Comparison of ENCODE assay signal across 8 cellular contexts in the genomic region with DNA sequence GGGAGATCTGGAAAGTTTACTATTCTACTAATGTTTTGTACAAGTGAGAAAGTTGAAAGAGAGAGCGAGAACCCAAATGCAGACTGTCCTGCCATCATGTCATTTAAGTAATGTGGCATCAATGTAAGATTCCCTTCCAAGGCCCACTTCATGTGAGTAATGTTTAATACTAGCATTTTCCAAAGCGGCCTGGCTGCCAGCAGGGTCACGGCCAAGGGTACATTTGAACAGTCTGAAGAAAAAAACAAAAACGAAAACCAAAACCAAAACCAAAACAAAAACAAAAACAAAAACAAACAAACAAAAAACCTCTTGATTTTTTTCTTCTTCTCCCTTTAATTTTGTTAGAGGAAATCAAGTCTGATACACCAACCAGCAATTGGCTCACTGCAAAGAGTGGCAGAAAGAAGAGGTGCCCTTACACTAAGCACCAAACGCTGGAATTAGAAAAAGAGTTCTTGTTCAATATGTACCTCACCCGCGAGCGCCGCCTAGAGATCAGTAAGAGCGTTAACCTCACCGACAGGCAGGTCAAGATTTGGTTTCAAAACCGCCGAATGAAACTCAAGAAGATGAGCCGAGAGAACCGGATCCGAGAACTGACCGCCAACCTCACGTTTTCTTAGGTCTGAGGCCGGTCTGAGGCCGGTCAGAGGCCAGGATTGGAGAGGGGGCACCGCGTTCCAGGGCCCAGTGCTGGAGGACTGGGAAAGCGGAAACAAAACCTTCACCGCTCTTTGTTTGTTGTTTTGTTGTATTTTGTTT. TPM values are rescaled to one million over a fixed set of nuclear protein-coding genes. Genes with fewer than 3 reads are reported as not detected.
DNase-seq lines count a peak whose midpoint lies in the region; ATAC-seq, FAIRE-seq and TF ChIP-seq lines count a peak whose summit lies in the region.

No MANE protein-coding gene starts in this region.

- CTCF ChIA-PET in A549 (lab: Yijun Ruan, JAX): interaction anchor here (0.8 to 3.6 kb wide), 4 partner anchors 8 to 696 kb away, joined by 3 to 22 read pairs (median 6); no protein-coding TSS in a partner anchor

- in situ Hi-C loops in G401 (cut with HindIII; ENCODE audit: low sequenced_read_pairs): no loop called here

- TF ChIP-seq EP300 in A549 (IDR thresholded peaks at IDR 0.05): no peak

- H3K4me3 ChIP-seq in A549 (peak overlapping the region; percentile 30; the same call in 2 of the 3 replicates), esophagus (ENCODE audit: low read depth in 1 of 2, low read length in 2 of 2) (peak overlapping the region; percentile 18 to 20)

- H3K27me3 ChIP-seq in esophagus (ENCODE audit: control insufficient read depth in 1 of 2, insufficient read depth in 2 of 2, low read length in 2 of 2): peaks cover 19 to 76% of the 10 kb centered on the region in 2 donors

- peak; percentile 75 for TF ChIP-seq CTCF in A549 (IDR thresholded peaks at IDR 0.05)
- peak; percentile 34 for TF ChIP-seq CTCF in GM10266 (IDR thresholded peaks at IDR 0.05; ENCODE audit: control insufficient read depth, insufficient read depth, low read depth, missing control alignments)

- peak overlapping the region; percentile 83 for H3K4me2 ChIP-seq in A549

- FAIRE-seq in A549 (lab: Jason Lieb, UNC): no peak

- H3K9me3 ChIP-seq in A549 (no peaks in the 10 kb centered on the region), esophagus (ENCODE audit: control insufficient read depth in 2 of 2, insufficient read depth in 1 of 2, low read depth in 1 of 2, low read length in 1 of 2) (peaks cover 7 to 13% of the 10 kb centered on the region in 2 donors)

- TF ChIP-seq POLR2A in A549 (IDR thresholded peaks at IDR 0.05; ENCODE audit: low read length): no peak

- DNase-seq in A549 (ENCODE audit: low read depth in 1 of 2, low spot score in 1 of 2): peak; percentile 63 to 79
- DNase-seq in GM10266 (ENCODE audit: extremely low spot score): peak; percentile 67
- DNase-seq in NOMO-1 treated with dmso at 0.1 percent for 144 hours (lab: John Stamatoyannopoulos, UW; ENCODE audit: unreplicated experiment): peak; percentile 22
- DNase-seq in NCI-H2081 (lab: John Stamatoyannopoulos, UW): no peak
- no peak for DNase-seq in G401 (ENCODE audit: low spot score)

- ATAC-seq in A549 (peak; percentile 31 to 46; a peak in 3 of 6 replicates), GM21717 (IDR thresholded peaks at IDR 0.05; ENCODE audit: unreplicated experiment) (no peak), HG03025 (IDR thresholded peaks at IDR 0.05; ENCODE audit: low FRiP score, unreplicated experiment) (no peak)

- H3K27ac ChIP-seq in A549 (peak overlapping the region in 1 of 2 experiments; percentile 30; a peak in 1 of 6 replicates), esophagus (ENCODE audit: low read depth in 2 of 2, low read length in 1 of 2) (no peak overlapping the region)

- POLR2A ChIA-PET in A549 (lab: Yijun Ruan, JAX): no interaction called here

- H3K4me1 ChIP-seq in A549 (0 out of 3 replicates have a peak, but pooled peaks cover 3% of the 10 kb centered on the region), esophagus (ENCODE audit: control insufficient read depth in 2 of 2, insufficient read depth in 2 of 2, low read length in 1 of 2) (peaks cover 0 to 6% of the 10 kb centered on the region in 2 donors)

- 22% methylated on average over 24 of the region's 24 CpGs for WGBS in A549 (ENCODE audit: missing lambda C conversion rate)
- 12 to 16% methylated on average over 24 of the region's 24 CpGs for WGBS in esophagus, 2 donors

- peak; percentile 22; a peak in 1 of 5 replicates for TF ChIP-seq RAD21 in A549 (conservative IDR thresholded peaks at IDR 0.05 in 1 of 2, IDR thresholded peaks at IDR 0.05 in 1 of 2)

- no peaks in the 10 kb centered on the region for H3K36me3 ChIP-seq in esophagus (ENCODE audit: control insufficient read depth in 2 of 2, insufficient read depth in 2 of 2, low read length in 1 of 2)

TF ChIP-seq in A549, 52 proteins besides CTCF, POLR2A, EP300 and RAD21:
- TF ChIP-seq, protein P1, sequence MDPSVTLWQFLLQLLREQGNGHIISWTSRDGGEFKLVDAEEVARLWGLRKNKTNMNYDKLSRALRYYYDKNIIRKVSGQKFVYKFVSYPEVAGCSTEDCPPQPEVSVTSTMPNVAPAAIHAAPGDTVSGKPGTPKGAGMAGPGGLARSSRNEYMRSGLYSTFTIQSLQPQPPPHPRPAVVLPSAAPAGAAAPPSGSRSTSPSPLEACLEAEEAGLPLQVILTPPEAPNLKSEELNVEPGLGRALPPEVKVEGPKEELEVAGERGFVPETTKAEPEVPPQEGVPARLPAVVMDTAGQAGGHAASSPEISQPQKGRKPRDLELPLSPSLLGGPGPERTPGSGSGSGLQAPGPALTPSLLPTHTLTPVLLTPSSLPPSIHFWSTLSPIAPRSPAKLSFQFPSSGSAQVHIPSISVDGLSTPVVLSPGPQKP (IDR thresholded peaks at IDR 0.05; ENCODE audit: low read depth, low read length): no peak
- TF ChIP-seq TFCP2L1 (CRISPR knock-in tag; IDR thresholded peaks at IDR 0.05): no peak
- TF ChIP-seq, protein P2, sequence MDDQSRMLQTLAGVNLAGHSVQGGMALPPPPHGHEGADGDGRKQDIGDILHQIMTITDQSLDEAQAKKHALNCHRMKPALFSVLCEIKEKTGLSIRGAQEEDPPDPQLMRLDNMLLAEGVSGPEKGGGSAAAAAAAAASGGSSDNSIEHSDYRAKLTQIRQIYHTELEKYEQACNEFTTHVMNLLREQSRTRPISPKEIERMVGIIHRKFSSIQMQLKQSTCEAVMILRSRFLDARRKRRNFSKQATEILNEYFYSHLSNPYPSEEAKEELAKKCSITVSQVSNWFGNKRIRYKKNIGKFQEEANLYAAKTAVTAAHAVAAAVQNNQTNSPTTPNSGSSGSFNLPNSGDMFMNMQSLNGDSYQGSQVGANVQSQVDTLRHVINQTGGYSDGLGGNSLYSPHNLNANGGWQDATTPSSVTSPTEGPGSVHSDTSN (IDR thresholded peaks at IDR 0.05): no peak
- TF ChIP-seq RCOR1 (IDR thresholded peaks at IDR 0.05; ENCODE audit: low read depth, low read length): no peak
- 0 out of 3 replicates have a peak, but pooled peaks have one; percentile 20 for TF ChIP-seq SMC3 (IDR thresholded peaks at IDR 0.05)
- TF ChIP-seq FOXS1 (CRISPR knock-in tag; IDR thresholded peaks at IDR 0.05): no peak

RNA-seq across cellular contexts. Expression of a gene that starts 2.2 kb away (rescaled TPM):
- polyA plus RNA-seq in A549 (2011; rRNA removed) (4.6 and 4.8 TPM in 2 replicates), A549 (2017; fragmentation: RNase III; extraction: RNeasy Plus Mini Kit Qiagen cat#74134 plus additional on column Dnase treatment) (3.7 to 5.4 TPM (median 4.3 TPM) in 3 replicates), esophagus (under 1 TPM; 0.18 to 0.31 TPM)
- polyA plus RNA-seq in A549 (2012; cell fraction: cytosol; rRNA removed): 1.8 and 2.3 TPM in 2 replicates
- polyA plus RNA-seq in A549 (2012; cell fraction: nucleus; rRNA removed): 3.6 and 6.3 TPM in 2 replicates
- 1.2 and 1.9 TPM in 2 replicates for polyA minus RNA-seq in A549 (2011; rRNA and poly(A)+ RNA removed)
- not detected in 2 replicates for total RNA-seq in G401 (2014; rRNA removed; shearing (Covaris generic))

RNA-seq across cellular contexts. Expression of a gene that starts 3.7 kb away (rescaled TPM):
- polyA plus RNA-seq in A549 (2011; rRNA removed): 0.34 and 0.45 TPM in 2 replicates
- polyA plus RNA-seq in A549 (2012; cell fraction: cytosol; rRNA removed): 0.30 and 0.47 TPM in 2 replicates
- 8.3 and 8.7 TPM in 2 replicates for polyA plus RNA-seq in A549 (2012; cell fraction: nucleus; rRNA removed)
- polyA plus RNA-seq in A549 (2017; fragmentation: RNase III; extraction: RNeasy Plus Mini Kit Qiagen cat#74134 plus additional on column Dnase treatment): 0.94 to 1.7 TPM (median 1.0 TPM) in 3 replicates
- polyA minus RNA-seq in A549 (2011; rRNA and poly(A)+ RNA removed): not detected in 2 replicates
- 1 to 10 TPM in 1 of 2 donors, under 1 TPM in 1; 0.99 to 2.4 TPM for polyA plus RNA-seq in esophagus
- 6.6 and 10.6 TPM in 2 replicates for total RNA-seq in G401 (2014; rRNA removed; shearing (Covaris generic))

RNA-seq across cellular contexts. Expression of a gene that starts 10.7 kb away (rescaled TPM):
- polyA plus RNA-seq in A549 (2011; rRNA removed) (6.4 and 8.5 TPM in 2 replicates), A549 (2017; fragmentation: RNase III; extraction: RNeasy Plus Mini Kit Qiagen cat#74134 plus additional on column Dnase treatment) (3.5 to 3.9 TPM (median 3.8 TPM) in 3 replicates), esophagus (1 to 10 TPM; 1.0 to 1.3 TPM)
- polyA plus RNA-seq in A549 (2012; cell fraction: cytosol; rRNA removed): 2.3 and 3.0 TPM in 2 replicates
- 1.7 and 1.8 TPM in 2 replicates for polyA plus RNA-seq in A549 (2012; cell fraction: nucleus; rRNA removed)
- polyA minus RNA-seq in A549 (2011; rRNA and poly(A)+ RNA removed): 0.97 and 2.5 TPM in 2 replicates
- 4.1 and 4.2 TPM in 2 replicates for total RNA-seq in G401 (2014; rRNA removed; shearing (Covaris generic))

RNA-seq across cellular contexts. Expression of a gene that starts 11.7 kb away (rescaled TPM):
- polyA plus RNA-seq in A549 (2011; rRNA removed) (2.6 and 2.9 TPM in 2 replicates), A549 (2017; fragmentation: RNase III; extraction: RNeasy Plus Mini Kit Qiagen cat#74134 plus additional on column Dnase treatment) (3.7 to 4.9 TPM (median 4.8 TPM) in 3 replicates), esophagus (under 1 TPM in 1 of 2 donors, not detected in 1; 0.08 TPM)
- polyA plus RNA-seq in A549 (2012; cell fraction: cytosol; rRNA removed): 3.0 and 3.9 TPM in 2 replicates
- polyA plus RNA-seq in A549 (2012; cell fraction: nucleus; rRNA removed): 3.3 and 3.5 TPM in 2 replicates
- polyA minus RNA-seq in A549 (2011; rRNA and poly(A)+ RNA removed): 0.92 and 1.0 TPM in 2 replicates
- not detected in 2 replicates for total RNA-seq in G401 (2014; rRNA removed; shearing (Covaris generic))

RNA-seq across cellular contexts. Expression of a gene that starts 19.2 kb away (rescaled TPM):
- polyA plus RNA-seq in A549 (2011; rRNA removed) (not detected in 2 replicates), A549 (2017; fragmentation: RNase III; extraction: RNeasy Plus Mini Kit Qiagen cat#74134 plus additional on column Dnase treatment) (not detected in 3 replicates), esophagus (not detected)
- not detected in 2 replicates for polyA plus RNA-seq in A549 (2012; cell fraction: cytosol; rRNA removed)
- not detected in 2 replicates for polyA plus RNA-seq in A549 (2012; cell fraction: nucleus; rRNA removed)
- polyA minus RNA-seq in A549 (2011; rRNA and poly(A)+ RNA removed): not detected in 2 replicates
- total RNA-seq in G401 (2014; rRNA removed; shearing (Covaris generic)): not detected in 2 replicates

Comparison
In these comparisons a context has a peak if more than half of its experiments do, and no peak if none do; other contexts are left out.
1. ATAC-seq: peak in A549 (2 of 2); none in GM21717 (single experiment) and HG03025 (single experiment).
2. DNase-seq: peak in A549 (2 of 2), GM10266 (single experiment) and NOMO-1 treated with dmso at 0.1 percent for 144 hours (single experiment); none in NCI-H2081 (0 of 2) and G401 (single experiment).